Comparison of ENCODE assay signal across 27 cellular contexts in genomic region chr7:106125417-106125816, GRCh38. TPM values are rescaled to one million over a fixed set of nuclear protein-coding genes. Genes with fewer than 3 reads are reported as not detected.
DNase-seq lines count a peak whose midpoint lies in the region; ATAC-seq, FAIRE-seq and TF ChIP-seq lines count a peak whose summit lies in the region.
"Had no signal": no experiment of that assay in that cellular context is flagged by ENCODE, and none has a peak within 500 bp of the region (broad histone marks: within the 10 kb centered on the region; RNA-seq: fewer than 3 reads in every experiment).

No MANE protein-coding gene starts in this region.

- H3K36me3 ChIP-seq in left ventricle myocardium inferior (no peaks in the 10 kb centered on the region), keratinocyte (ENCODE audit: control insufficient read depth in 2 of 2, extremely low read depth in 1 of 2, insufficient read depth in 2 of 2, low read length in 2 of 2) (no peaks in the 10 kb centered on the region), skeletal muscle tissue (ENCODE audit: control insufficient read depth in 3 of 3, insufficient read depth in 3 of 3, low read length in 3 of 3) (no peaks in the 10 kb centered on the region), Peyer's patch (no peaks in the 10 kb centered on the region)
- H3K36me3 ChIP-seq: adrenal gland; BLaER1 treated with 17β-estradiol and CSF1 and Interleukin-3, amounts not matched to agents 10 nM and 100 nM had no signal

- TF ChIP-seq CTCF in left ventricle myocardium inferior (IDR thresholded peaks at IDR 0.05; ENCODE audit: borderline replicate concordance) (no peak), keratinocyte (optimal IDR thresholded peaks at IDR 0.05 in 1 of 3, IDR thresholded peaks at IDR 0.05 in 1 of 3, conservative IDR thresholded peaks at IDR 0.05 in 1 of 3; ENCODE audit: extremely low read depth in 1 of 3, insufficient read depth in 2 of 3, low read length in 3 of 3) (no peak), Peyer's patch (IDR thresholded peaks at IDR 0.05) (no peak)

- ATAC-seq in Right ventricle myocardium superior (ENCODE audit: poor library complexity) = no peak
- ATAC-seq: body of pancreas, HCT116 had no signal

- no peaks in the 10 kb centered on the region for H3K79me2 ChIP-seq in keratinocyte (ENCODE audit: control insufficient read depth, insufficient read depth, low read length)

- H3K9me3 Mint-ChIP-seq in activated T-helper 1 cell treated with anti-CD3 and anti-CD28 coated beads, Interleukin-12 subunit alpha, Interleukin-12 subunit beta, Interleukin-2, Interleukin-4 antibody, amounts not matched to agents 30 ng/mL and 10 ng/mL and 1 ng/mL, durations not matched to agents 14 hours and 24 hours and 36 hours = no peaks in the 10 kb centered on the region
- H3K9me3 Mint-ChIP-seq: naive B cell had no signal

- dilution Hi-C loops in keratinocyte (cut with MboI; ENCODE audit: extremely low pct_ligation_motif_present, low sequenced_read_pairs) = no loop called here

- H3K27ac ChIP-seq in left ventricle myocardium inferior (replicated peaks) (peak overlapping the region; percentile 52), keratinocyte (ENCODE audit: control insufficient read depth, insufficient read depth, low read length) (no peak overlapping the region), skeletal muscle tissue (ENCODE audit: low read depth, low read length) (peak overlapping the region; percentile 32), Peyer's patch (no peak overlapping the region)
- H3K27ac ChIP-seq: adrenal gland; BLaER1 treated with 17β-estradiol and CSF1 and Interleukin-3, amounts not matched to agents 10 nM and 100 nM; body of pancreas; foreskin keratinocyte had no signal

- H4K20me1 ChIP-seq in keratinocyte (ENCODE audit: control insufficient read depth, extremely low read depth, insufficient read depth, low read length) = no peaks in the 10 kb centered on the region
- H4K20me1 ChIP-seq: BLaER1 treated with 17β-estradiol and CSF1 and Interleukin-3, amounts not matched to agents 10 nM and 100 nM had no signal

- H3K27me3 ChIP-seq in left ventricle myocardium inferior (ENCODE audit: low read depth) = no peaks in the 10 kb centered on the region
- no peaks in the 10 kb centered on the region for H3K27me3 ChIP-seq in keratinocyte (ENCODE audit: control insufficient read depth, extremely low read depth, insufficient read depth, low read length)
- H3K27me3 ChIP-seq in skeletal muscle tissue (ENCODE audit: control insufficient read depth in 3 of 3, insufficient read depth in 3 of 3, low read length in 3 of 3) = no peaks in the 10 kb centered on the region
- no peaks in the 10 kb centered on the region for H3K27me3 ChIP-seq in Peyer's patch
- H3K27me3 ChIP-seq: adrenal gland; BLaER1 treated with 17β-estradiol and CSF1 and Interleukin-3, amounts not matched to agents 10 nM and 100 nM; body of pancreas; foreskin keratinocyte had no signal

- H3K4me2 ChIP-seq in keratinocyte (ENCODE audit: control insufficient read depth, extremely low read depth, insufficient read depth, low read depth, low read length) = no peak overlapping the region

- H3K27me3 Mint-ChIP-seq in activated T-helper 1 cell treated with anti-CD3 and anti-CD28 coated beads, Interleukin-12 subunit alpha, Interleukin-12 subunit beta, Interleukin-2, Interleukin-4 antibody, amounts not matched to agents 30 ng/mL and 10 ng/mL and 1 ng/mL, durations not matched to agents 14 hours and 24 hours and 36 hours (ENCODE audit: insufficient read depth) = peaks cover 5% of the 10 kb centered on the region
- H3K27me3 Mint-ChIP-seq: naive B cell had no signal

- FAIRE-seq in keratinocyte (lab: Jason Lieb, UNC) = peak; percentile 23
- FAIRE-seq: G401.6 had no signal

- H3K4me1 ChIP-seq in left ventricle myocardium inferior = peaks cover 61% of the 10 kb centered on the region
- peaks cover 5% of the 10 kb centered on the region for H3K4me1 ChIP-seq in keratinocyte (ENCODE audit: control insufficient read depth, extremely low read depth, insufficient read depth, low read length)
- peaks cover 8 to 28% (median 15%) of the 10 kb centered on the region in 3 donors for H3K4me1 ChIP-seq in skeletal muscle tissue (ENCODE audit: control insufficient read depth in 3 of 3, insufficient read depth in 3 of 3, low read length in 3 of 3)
- H3K4me1 ChIP-seq in Peyer's patch = peaks cover 0 to 4% (median 0%) of the 10 kb centered on the region in 4 donors
- H3K4me1 ChIP-seq: body of pancreas had no signal

- no peak for TF ChIP-seq POLR2A in Peyer's patch (IDR thresholded peaks at IDR 0.05)

- H3K9me1 ChIP-seq in keratinocyte (ENCODE audit: control insufficient read depth, extremely low read depth, insufficient read depth, low read length) = no peaks in the 10 kb centered on the region

- H3K27ac Mint-ChIP-seq in activated T-helper 1 cell treated with anti-CD3 and anti-CD28 coated beads, Interleukin-12 subunit alpha, Interleukin-12 subunit beta, Interleukin-2, Interleukin-4 antibody, amounts not matched to agents 30 ng/mL and 10 ng/mL and 1 ng/mL, durations not matched to agents 14 hours and 24 hours and 36 hours = no peak overlapping the region

- H3K9me3 ChIP-seq in left ventricle myocardium inferior (replicated peaks) = no peaks in the 10 kb centered on the region
- H3K9me3 ChIP-seq in keratinocyte (ENCODE audit: control insufficient read depth, low read depth, low read length) = no peaks in the 10 kb centered on the region
- H3K9me3 ChIP-seq in skeletal muscle tissue (ENCODE audit: control insufficient read depth in 3 of 3, low read length in 3 of 3) = no peaks in the 10 kb centered on the region
- H3K9me3 ChIP-seq in Peyer's patch = no peaks in the 10 kb centered on the region
- H3K9me3 ChIP-seq: adrenal gland; BLaER1 treated with 17β-estradiol and CSF1 and Interleukin-3, amounts not matched to agents 10 nM and 100 nM; body of pancreas had no signal

- H3K36me3 Mint-ChIP-seq in activated T-helper 1 cell treated with anti-CD3 and anti-CD28 coated beads, Interleukin-12 subunit alpha, Interleukin-12 subunit beta, Interleukin-2, Interleukin-4 antibody, amounts not matched to agents 30 ng/mL and 10 ng/mL and 1 ng/mL, durations not matched to agents 14 hours and 24 hours and 36 hours (ENCODE audit: low read depth) = no peaks in the 10 kb centered on the region
- H3K36me3 Mint-ChIP-seq: naive B cell had no signal

- intact Hi-C loops in left ventricle myocardium inferior (cut with micrococcal nuclease) = no loop called here
- intact Hi-C loops in Right ventricle myocardium superior (cut with DNase I) = no loop called here
- intact Hi-C loops in activated T-helper 1 cell treated with anti-CD3 and anti-CD28 coated beads, Interleukin-12 subunit alpha, Interleukin-12 subunit beta, Interleukin-2, Interleukin-4 antibody, amounts not matched to agents 30 ng/mL and 10 ng/mL and 1 ng/mL, durations not matched to agents 14 hours and 24 hours and 36 hours (cut with micrococcal nuclease) = no loop called here

- H3K9ac ChIP-seq in keratinocyte (ENCODE audit: control insufficient read depth, extremely low read depth, insufficient read depth, low read length) (no peak overlapping the region), skeletal muscle tissue (ENCODE audit: low read depth in 1 of 3, low read length in 3 of 3) (no peak overlapping the region)
- H3K9ac ChIP-seq: BLaER1 treated with 17β-estradiol and CSF1 and Interleukin-3, amounts not matched to agents 10 nM and 100 nM had no signal

- no peak overlapping the region for H2AFZ ChIP-seq in keratinocyte (ENCODE audit: control insufficient read depth, low read length)

- H3K4me3 Mint-ChIP-seq in activated T-helper 1 cell treated with anti-CD3 and anti-CD28 coated beads, Interleukin-12 subunit alpha, Interleukin-12 subunit beta, Interleukin-2, Interleukin-4 antibody, amounts not matched to agents 30 ng/mL and 10 ng/mL and 1 ng/mL, durations not matched to agents 14 hours and 24 hours and 36 hours = peak overlapping the region; percentile 19
- H3K4me3 Mint-ChIP-seq: naive B cell had no signal

- DNase-seq in left ventricle myocardium inferior (no peak), Right ventricle myocardium superior (no peak), keratinocyte (ENCODE audit: low read depth, low spot score) (no peak), Peyer's patch (no peak), NCI-H748 treated with DMSO at 0.1 percent for 48 hours (lab: John Stamatoyannopoulos, UW) (no peak), NCI-H524 (lab: John Stamatoyannopoulos, UW) (no peak)
- DNase-seq in activated T-helper 1 cell treated with anti-CD3 and anti-CD28 coated beads, Interleukin-12 subunit alpha, Interleukin-12 subunit beta, Interleukin-2, Interleukin-4 antibody, amounts not matched to agents 30 ng/mL and 10 ng/mL and 1 ng/mL, durations not matched to agents 14 hours and 24 hours and 36 hours (ENCODE audit: low spot score) = no peak
- DNase-seq: ACHN; activated CD4-positive, alpha-beta T cell treated with anti-CD3 and anti-CD28 coated beads, Interleukin-2, amount 50 U/mL, for 48 hours; activated CD8-positive, alpha-beta memory T cell treated with anti-CD3 and anti-CD28 coated beads, Interleukin-2, amount 50 U/mL, for 48 hours; activated gamma-delta T cell; adrenal gland; body of pancreas; foreskin keratinocyte; KG1; mesendoderm; MM.1S; naive B cell; NCI-H1417; NCI-H2029 treated with DMSO at 0.1 percent for 48 hours; stimulated activated CD4-positive, alpha-beta T cell treated with anti-CD3 and anti-CD28 coated beads, Interleukin-2, amount 100 ng/mL, for 48 hours; T-helper 1 cell; trophoblast cell had no signal

- no peak overlapping the region for H3K4me3 ChIP-seq in left ventricle myocardium inferior
- no peak overlapping the region for H3K4me3 ChIP-seq in keratinocyte (ENCODE audit: control insufficient read depth in 2 of 3, extremely low read depth in 1 of 3, insufficient read depth in 2 of 3, low read depth in 1 of 3, low read length in 3 of 3)
- H3K4me3 ChIP-seq in skeletal muscle tissue (ENCODE audit: low read length in 3 of 3) = no peak overlapping the region
- no peak overlapping the region for H3K4me3 ChIP-seq in Peyer's patch
- H3K4me3 ChIP-seq: adrenal gland; BLaER1 treated with 17β-estradiol and CSF1 and Interleukin-3, amounts not matched to agents 10 nM and 100 nM; body of pancreas had no signal

- peaks cover 8% of the 10 kb centered on the region for H3K4me1 Mint-ChIP-seq in activated T-helper 1 cell treated with anti-CD3 and anti-CD28 coated beads, Interleukin-12 subunit alpha, Interleukin-12 subunit beta, Interleukin-2, Interleukin-4 antibody, amounts not matched to agents 30 ng/mL and 10 ng/mL and 1 ng/mL, durations not matched to agents 14 hours and 24 hours and 36 hours (ENCODE audit: low read depth)

RNA-seq across cellular contexts. Expression of gene SYPL1, which starts 13.3 kb away (rescaled TPM):
- total RNA-seq in left ventricle myocardium inferior = 83.6 TPM
- 88.8 TPM for total RNA-seq in Right ventricle myocardium superior
- total RNA-seq in activated T-helper 1 cell treated with anti-CD3 and anti-CD28 coated beads, Interleukin-12 subunit alpha, Interleukin-12 subunit beta, Interleukin-2, Interleukin-4 antibody, amounts not matched to agents 30 ng/mL and 10 ng/mL and 1 ng/mL, durations not matched to agents 14 hours and 24 hours and 36 hours = 22.3 and 24.9 TPM in 2 replicates
- 152 to 254 TPM (median 169 TPM) in 3 replicates for polyA plus RNA-seq in keratinocyte
- polyA plus RNA-seq in keratinocyte (2011; ENCODE audit: low read depth) = 23.2 TPM
- polyA plus RNA-seq in keratinocyte (2011; cell fraction: cytosol; rRNA removed) = 84.0 and 178 TPM in 2 replicates
- polyA plus RNA-seq in keratinocyte (2011; cell fraction: nucleus; rRNA removed) = 192 and 248 TPM in 2 replicates
- polyA plus RNA-seq in keratinocyte (2012; ENCODE audit: low replicate concordance) = 104 and 146 TPM in 2 replicates
- polyA minus RNA-seq in keratinocyte = 60.7 to 198 TPM (median 188 TPM) in 3 replicates
- polyA minus RNA-seq in keratinocyte (2011; cell fraction: cytosol; rRNA and poly(A)+ RNA removed) = 101 TPM
- polyA minus RNA-seq in keratinocyte (2011; cell fraction: nucleus; rRNA and poly(A)+ RNA removed) = 91.1 and 162 TPM in 2 replicates
- total RNA-seq in skeletal muscle tissue = 53.2 TPM
- total RNA-seq in Peyer's patch = 10 to 100 TPM; 45.2 to 77.6 (median 53.3) TPM

Comparison
In these comparisons a context has a peak if more than half of its experiments do, and no peak if none do; other contexts are left out.
1. H3K27ac ChIP-seq: peak in left ventricle myocardium inferior (single experiment) and skeletal muscle tissue (single experiment); none in keratinocyte (single experiment) and Peyer's patch (0 of 4).